In genomic region chr10:68331455-68332258, GRCh38 we compare ENCODE assay signal across 8 cellular contexts. TPM values are rescaled to one million over a fixed set of nuclear protein-coding genes. Genes with fewer than 3 reads are reported as not detected.
DNase-seq lines count a peak whose midpoint lies in the region; ATAC-seq and TF ChIP-seq lines count a peak whose summit lies in the region.

Gene HNRNPH3 (plus strand): TSS chr10:68332064. CDS start chr10:68337222, 5,158 bp downstream.

- H3K4me1 ChIP-seq in left lung = peaks cover 19 to 68% of the 10 kb centered on the region in 2 donors

- H3K36me3 Mint-ChIP-seq in dendritic cell treated with granulocyte-macrophage colony-stimulating factor and Interleukin-4, amounts not matched to agents 40 ng/mL and 50 ng/mL, for 4 days (ENCODE audit: low read depth) = peaks cover 49% of the 10 kb centered on the region

- ATAC-seq in GM19397 (IDR thresholded peaks at IDR 0.05; ENCODE audit: unreplicated experiment) (peak; percentile 88), HG03565 (IDR thresholded peaks at IDR 0.05; ENCODE audit: unreplicated experiment) (peak; percentile 80), left lung (peak; percentile 90)

- peak within 1 kb of the TSS; percentile 97 to 99 for H3K27ac ChIP-seq in left lung

- peaks cover 66% of the 10 kb centered on the region for H3K4me1 Mint-ChIP-seq in dendritic cell treated with granulocyte-macrophage colony-stimulating factor and Interleukin-4, amounts not matched to agents 40 ng/mL and 50 ng/mL, for 4 days (ENCODE audit: low read depth)

- no peak for TF ChIP-seq CTCF in left lung (IDR thresholded peaks at IDR 0.05)

- H3K27me3 ChIP-seq in left lung = no peaks in the 10 kb centered on the region

- intact Hi-C loops in dendritic cell treated with granulocyte-macrophage colony-stimulating factor and Interleukin-4, amounts not matched to agents 40 ng/mL and 50 ng/mL, for 4 days (cut with micrococcal nuclease) = loop anchor here (5.0 to 10.0 kb wide), 3 partner anchors 76 to 573 kb away; partner anchors contain the start of genes DDX50 and RUFY2
- intact Hi-C loops in left lung (cut with DNase I) = no loop called here

- no peaks in the 10 kb centered on the region for H3K9me3 Mint-ChIP-seq in dendritic cell treated with granulocyte-macrophage colony-stimulating factor and Interleukin-4, amounts not matched to agents 40 ng/mL and 50 ng/mL, for 4 days

- DNase-seq in CD1c-positive myeloid dendritic cell (ENCODE audit: extremely low spot score) (peak; percentile 100), NCI-H748 treated with DMSO at 0.1 percent for 48 hours (lab: John Stamatoyannopoulos, UW) (peak; percentile 88), left lung (peak; percentile 98)
- DNase-seq in activated CD4-positive, alpha-beta T cell treated with anti-CD3 and anti-CD28 coated beads, Interleukin-2, amount 50 U/mL, for 24 hours (ENCODE audit: low read depth in 1 of 2, low spot score in 1 of 2) = peak; percentile 96 to 97
- DNase-seq in stimulated activated CD4-positive, alpha-beta T cell treated with anti-CD3 and anti-CD28 coated beads, Interleukin-2, amount 100 ng/mL, for 4 hours (ENCODE audit: low read depth) = peak; percentile 99

- H3K36me3 ChIP-seq in left lung = no peaks in the 10 kb centered on the region

- H3K27ac Mint-ChIP-seq in dendritic cell treated with granulocyte-macrophage colony-stimulating factor and Interleukin-4, amounts not matched to agents 40 ng/mL and 50 ng/mL, for 4 days = peak within 1 kb of the TSS; percentile 100

- H3K9me3 ChIP-seq in left lung = no peaks in the 10 kb centered on the region

- H3K4me3 Mint-ChIP-seq in dendritic cell treated with granulocyte-macrophage colony-stimulating factor and Interleukin-4, amounts not matched to agents 40 ng/mL and 50 ng/mL, for 4 days = peak within 1 kb of the TSS; percentile 99

- H3K4me3 ChIP-seq in left lung = peak within 1 kb of the TSS; percentile 78 to 82

- H3K27me3 Mint-ChIP-seq in dendritic cell treated with granulocyte-macrophage colony-stimulating factor and Interleukin-4, amounts not matched to agents 40 ng/mL and 50 ng/mL, for 4 days = no peaks in the 10 kb centered on the region

RNA-seq across cellular contexts. Expression of gene HNRNPH3, which starts in this region (rescaled TPM):
- total RNA-seq in left lung = 100 to 1,000 TPM in 1 of 2 donors, 10 to 100 TPM in 1; 91.4 to 101 TPM

Comparison
In these comparisons a context has a peak if more than half of its experiments do, and no peak if none do; other contexts are left out.
1. Peak in every context shown above with its lines: DNase-seq, ATAC-seq, H3K4me3 ChIP-seq and H3K27ac ChIP-seq.